In the genomic region with DNA sequence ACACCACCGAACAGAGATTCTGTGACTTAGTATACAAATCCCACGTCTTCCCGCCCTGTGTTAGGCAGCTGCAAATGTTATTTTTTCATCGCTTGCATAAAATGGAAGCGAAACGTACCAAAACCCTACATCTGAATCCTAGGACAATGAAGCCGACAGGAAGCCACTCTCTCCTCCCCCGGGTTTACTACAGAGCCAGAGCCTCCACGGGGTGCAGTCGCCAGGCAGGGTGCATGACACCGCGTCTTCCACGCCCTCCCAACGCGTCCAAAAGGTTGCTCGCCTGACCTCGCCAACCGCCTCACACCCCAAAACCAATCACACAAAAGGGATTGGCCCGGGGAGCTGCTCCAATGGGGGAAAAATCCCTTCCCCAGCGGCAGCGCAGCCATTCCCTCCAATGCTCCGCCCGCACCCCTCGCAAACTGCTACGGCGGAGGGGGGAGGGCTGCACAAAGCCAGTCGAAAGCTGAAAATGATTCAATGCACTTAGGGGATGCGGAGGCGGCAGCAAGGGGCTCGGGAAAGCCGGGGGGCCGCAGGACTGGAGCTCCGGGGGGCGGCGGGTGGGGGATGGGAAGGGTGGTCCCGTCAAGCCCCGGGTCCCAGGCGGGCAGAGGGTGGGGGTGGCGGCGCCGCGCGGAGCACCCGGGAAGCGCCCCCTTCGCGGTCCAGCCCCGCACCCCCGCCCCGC, we compare ENCODE assay signal across 1 cellular context.
TF ChIP-seq lines count a peak whose summit lies in the region.

No MANE protein-coding gene starts in this region.

TF ChIP-seq in K562, 482 proteins besides CTCF, POLR2A, EP300 and RAD21 (continued from another document and continues in another):
- TF ChIP-seq, protein P1, sequence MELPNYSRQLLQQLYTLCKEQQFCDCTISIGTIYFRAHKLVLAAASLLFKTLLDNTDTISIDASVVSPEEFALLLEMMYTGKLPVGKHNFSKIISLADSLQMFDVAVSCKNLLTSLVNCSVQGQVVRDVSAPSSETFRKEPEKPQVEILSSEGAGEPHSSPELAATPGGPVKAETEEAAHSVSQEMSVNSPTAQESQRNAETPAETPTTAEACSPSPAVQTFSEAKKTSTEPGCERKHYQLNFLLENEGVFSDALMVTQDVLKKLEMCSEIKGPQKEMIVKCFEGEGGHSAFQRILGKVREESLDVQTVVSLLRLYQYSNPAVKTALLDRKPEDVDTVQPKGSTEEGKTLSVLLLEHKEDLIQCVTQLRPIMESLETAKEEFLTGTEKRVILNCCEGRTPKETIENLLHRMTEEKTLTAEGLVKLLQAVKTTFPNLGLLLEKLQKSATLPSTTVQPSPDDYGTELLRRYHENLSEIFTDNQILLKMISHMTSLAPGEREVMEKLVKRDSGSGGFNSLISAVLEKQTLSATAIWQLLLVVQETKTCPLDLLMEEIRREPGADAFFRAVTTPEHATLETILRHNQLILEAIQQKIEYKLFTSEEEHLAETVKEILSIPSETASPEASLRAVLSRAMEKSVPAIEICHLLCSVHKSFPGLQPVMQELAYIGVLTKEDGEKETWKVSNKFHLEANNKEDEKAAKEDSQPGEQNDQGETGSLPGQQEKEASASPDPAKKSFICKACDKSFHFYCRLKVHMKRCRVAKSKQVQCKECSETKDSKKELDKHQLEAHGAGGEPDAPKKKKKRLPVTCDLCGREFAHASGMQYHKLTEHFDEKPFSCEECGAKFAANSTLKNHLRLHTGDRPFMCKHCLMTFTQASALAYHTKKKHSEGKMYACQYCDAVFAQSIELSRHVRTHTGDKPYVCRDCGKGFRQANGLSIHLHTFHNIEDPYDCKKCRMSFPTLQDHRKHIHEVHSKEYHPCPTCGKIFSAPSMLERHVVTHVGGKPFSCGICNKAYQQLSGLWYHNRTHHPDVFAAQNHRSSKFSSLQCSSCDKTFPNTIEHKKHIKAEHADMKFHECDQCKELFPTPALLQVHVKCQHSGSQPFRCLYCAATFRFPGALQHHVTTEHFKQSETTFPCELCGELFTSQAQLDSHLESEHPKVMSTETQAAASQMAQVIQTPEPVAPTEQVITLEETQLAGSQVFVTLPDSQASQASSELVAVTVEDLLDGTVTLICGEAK (IDR thresholded peaks at IDR 0.05): no peak; the same call in none of the 2 replicates
- TF ChIP-seq, protein P1 (CRISPR knock-in tag; IDR thresholded peaks at IDR 0.05): no peak
- TF ChIP-seq NFIX (CRISPR knock-in tag; IDR thresholded peaks at IDR 0.05; ENCODE audit: low read depth): no peak
- TF ChIP-seq SMARCB1 (IDR thresholded peaks at IDR 0.05; ENCODE audit: insufficient read length, low read depth): no peak
- TF ChIP-seq XRCC4 (IDR thresholded peaks at IDR 0.05; ENCODE audit: extremely low read depth, insufficient read depth, insufficient read length): no peak
- TF ChIP-seq, protein P2, sequence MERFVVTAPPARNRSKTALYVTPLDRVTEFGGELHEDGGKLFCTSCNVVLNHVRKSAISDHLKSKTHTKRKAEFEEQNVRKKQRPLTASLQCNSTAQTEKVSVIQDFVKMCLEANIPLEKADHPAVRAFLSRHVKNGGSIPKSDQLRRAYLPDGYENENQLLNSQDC (CRISPR knock-in tag; IDR thresholded peaks at IDR 0.05): no peak
- TF ChIP-seq SIX5 (IDR thresholded peaks at IDR 0.05; ENCODE audit: borderline replicate concordance in 1 of 2, insufficient read depth in 1 of 2, low read depth in 1 of 2, low read length in 2 of 2): no peak
- TF ChIP-seq CHCHD3 (CRISPR knock-in tag; IDR thresholded peaks at IDR 0.05): no peak
- no peak for TF ChIP-seq ZKSCAN3 (CRISPR knock-in tag; IDR thresholded peaks at IDR 0.05)
- no peak for TF ChIP-seq GABPA (tag; conservative IDR thresholded peaks at IDR 0.05; ENCODE audit: low read depth)
- no peak for TF ChIP-seq KLF10 (CRISPR knock-in tag; IDR thresholded peaks at IDR 0.05)
- TF ChIP-seq, protein P3, sequence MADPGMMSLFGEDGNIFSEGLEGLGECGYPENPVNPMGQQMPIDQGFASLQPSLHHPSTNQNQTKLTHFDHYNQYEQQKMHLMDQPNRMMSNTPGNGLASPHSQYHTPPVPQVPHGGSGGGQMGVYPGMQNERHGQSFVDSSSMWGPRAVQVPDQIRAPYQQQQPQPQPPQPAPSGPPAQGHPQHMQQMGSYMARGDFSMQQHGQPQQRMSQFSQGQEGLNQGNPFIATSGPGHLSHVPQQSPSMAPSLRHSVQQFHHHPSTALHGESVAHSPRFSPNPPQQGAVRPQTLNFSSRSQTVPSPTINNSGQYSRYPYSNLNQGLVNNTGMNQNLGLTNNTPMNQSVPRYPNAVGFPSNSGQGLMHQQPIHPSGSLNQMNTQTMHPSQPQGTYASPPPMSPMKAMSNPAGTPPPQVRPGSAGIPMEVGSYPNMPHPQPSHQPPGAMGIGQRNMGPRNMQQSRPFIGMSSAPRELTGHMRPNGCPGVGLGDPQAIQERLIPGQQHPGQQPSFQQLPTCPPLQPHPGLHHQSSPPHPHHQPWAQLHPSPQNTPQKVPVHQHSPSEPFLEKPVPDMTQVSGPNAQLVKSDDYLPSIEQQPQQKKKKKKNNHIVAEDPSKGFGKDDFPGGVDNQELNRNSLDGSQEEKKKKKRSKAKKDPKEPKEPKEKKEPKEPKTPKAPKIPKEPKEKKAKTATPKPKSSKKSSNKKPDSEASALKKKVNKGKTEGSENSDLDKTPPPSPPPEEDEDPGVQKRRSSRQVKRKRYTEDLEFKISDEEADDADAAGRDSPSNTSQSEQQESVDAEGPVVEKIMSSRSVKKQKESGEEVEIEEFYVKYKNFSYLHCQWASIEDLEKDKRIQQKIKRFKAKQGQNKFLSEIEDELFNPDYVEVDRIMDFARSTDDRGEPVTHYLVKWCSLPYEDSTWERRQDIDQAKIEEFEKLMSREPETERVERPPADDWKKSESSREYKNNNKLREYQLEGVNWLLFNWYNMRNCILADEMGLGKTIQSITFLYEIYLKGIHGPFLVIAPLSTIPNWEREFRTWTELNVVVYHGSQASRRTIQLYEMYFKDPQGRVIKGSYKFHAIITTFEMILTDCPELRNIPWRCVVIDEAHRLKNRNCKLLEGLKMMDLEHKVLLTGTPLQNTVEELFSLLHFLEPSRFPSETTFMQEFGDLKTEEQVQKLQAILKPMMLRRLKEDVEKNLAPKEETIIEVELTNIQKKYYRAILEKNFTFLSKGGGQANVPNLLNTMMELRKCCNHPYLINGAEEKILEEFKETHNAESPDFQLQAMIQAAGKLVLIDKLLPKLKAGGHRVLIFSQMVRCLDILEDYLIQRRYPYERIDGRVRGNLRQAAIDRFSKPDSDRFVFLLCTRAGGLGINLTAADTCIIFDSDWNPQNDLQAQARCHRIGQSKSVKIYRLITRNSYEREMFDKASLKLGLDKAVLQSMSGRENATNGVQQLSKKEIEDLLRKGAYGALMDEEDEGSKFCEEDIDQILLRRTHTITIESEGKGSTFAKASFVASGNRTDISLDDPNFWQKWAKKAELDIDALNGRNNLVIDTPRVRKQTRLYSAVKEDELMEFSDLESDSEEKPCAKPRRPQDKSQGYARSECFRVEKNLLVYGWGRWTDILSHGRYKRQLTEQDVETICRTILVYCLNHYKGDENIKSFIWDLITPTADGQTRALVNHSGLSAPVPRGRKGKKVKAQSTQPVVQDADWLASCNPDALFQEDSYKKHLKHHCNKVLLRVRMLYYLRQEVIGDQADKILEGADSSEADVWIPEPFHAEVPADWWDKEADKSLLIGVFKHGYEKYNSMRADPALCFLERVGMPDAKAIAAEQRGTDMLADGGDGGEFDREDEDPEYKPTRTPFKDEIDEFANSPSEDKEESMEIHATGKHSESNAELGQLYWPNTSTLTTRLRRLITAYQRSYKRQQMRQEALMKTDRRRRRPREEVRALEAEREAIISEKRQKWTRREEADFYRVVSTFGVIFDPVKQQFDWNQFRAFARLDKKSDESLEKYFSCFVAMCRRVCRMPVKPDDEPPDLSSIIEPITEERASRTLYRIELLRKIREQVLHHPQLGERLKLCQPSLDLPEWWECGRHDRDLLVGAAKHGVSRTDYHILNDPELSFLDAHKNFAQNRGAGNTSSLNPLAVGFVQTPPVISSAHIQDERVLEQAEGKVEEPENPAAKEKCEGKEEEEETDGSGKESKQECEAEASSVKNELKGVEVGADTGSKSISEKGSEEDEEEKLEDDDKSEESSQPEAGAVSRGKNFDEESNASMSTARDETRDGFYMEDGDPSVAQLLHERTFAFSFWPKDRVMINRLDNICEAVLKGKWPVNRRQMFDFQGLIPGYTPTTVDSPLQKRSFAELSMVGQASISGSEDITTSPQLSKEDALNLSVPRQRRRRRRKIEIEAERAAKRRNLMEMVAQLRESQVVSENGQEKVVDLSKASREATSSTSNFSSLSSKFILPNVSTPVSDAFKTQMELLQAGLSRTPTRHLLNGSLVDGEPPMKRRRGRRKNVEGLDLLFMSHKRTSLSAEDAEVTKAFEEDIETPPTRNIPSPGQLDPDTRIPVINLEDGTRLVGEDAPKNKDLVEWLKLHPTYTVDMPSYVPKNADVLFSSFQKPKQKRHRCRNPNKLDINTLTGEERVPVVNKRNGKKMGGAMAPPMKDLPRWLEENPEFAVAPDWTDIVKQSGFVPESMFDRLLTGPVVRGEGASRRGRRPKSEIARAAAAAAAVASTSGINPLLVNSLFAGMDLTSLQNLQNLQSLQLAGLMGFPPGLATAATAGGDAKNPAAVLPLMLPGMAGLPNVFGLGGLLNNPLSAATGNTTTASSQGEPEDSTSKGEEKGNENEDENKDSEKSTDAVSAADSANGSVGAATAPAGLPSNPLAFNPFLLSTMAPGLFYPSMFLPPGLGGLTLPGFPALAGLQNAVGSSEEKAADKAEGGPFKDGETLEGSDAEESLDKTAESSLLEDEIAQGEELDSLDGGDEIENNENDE (IDR thresholded peaks at IDR 0.05; ENCODE audit: low read depth, low read length): no peak
- no peak for TF ChIP-seq ZNF224 (CRISPR knock-in tag; IDR thresholded peaks at IDR 0.05)
- TF ChIP-seq RCOR1 (IDR thresholded peaks at IDR 0.05; ENCODE audit: borderline replicate concordance in 1 of 2, low read depth in 2 of 2, low read length in 2 of 2): 0 out of 4 replicates have a peak, but pooled peaks of 1 of the 2 experiments have one; percentile 13
- TF ChIP-seq SRSF1 (IDR thresholded peaks at IDR 0.05; ENCODE audit: low read depth, low read length): no peak
- TF ChIP-seq LARP7 (IDR thresholded peaks at IDR 0.05): no peak
- no peak for TF ChIP-seq ZSCAN32 (CRISPR knock-in tag; IDR thresholded peaks at IDR 0.05)
- no peak for TF ChIP-seq SRSF7 (optimal IDR thresholded peaks at IDR 0.05; ENCODE audit: low read depth, low read length)
- TF ChIP-seq, protein P4, sequence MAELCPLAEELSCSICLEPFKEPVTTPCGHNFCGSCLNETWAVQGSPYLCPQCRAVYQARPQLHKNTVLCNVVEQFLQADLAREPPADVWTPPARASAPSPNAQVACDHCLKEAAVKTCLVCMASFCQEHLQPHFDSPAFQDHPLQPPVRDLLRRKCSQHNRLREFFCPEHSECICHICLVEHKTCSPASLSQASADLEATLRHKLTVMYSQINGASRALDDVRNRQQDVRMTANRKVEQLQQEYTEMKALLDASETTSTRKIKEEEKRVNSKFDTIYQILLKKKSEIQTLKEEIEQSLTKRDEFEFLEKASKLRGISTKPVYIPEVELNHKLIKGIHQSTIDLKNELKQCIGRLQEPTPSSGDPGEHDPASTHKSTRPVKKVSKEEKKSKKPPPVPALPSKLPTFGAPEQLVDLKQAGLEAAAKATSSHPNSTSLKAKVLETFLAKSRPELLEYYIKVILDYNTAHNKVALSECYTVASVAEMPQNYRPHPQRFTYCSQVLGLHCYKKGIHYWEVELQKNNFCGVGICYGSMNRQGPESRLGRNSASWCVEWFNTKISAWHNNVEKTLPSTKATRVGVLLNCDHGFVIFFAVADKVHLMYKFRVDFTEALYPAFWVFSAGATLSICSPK (IDR thresholded peaks at IDR 0.05; ENCODE audit: borderline replicate concordance): no peak
- no peak for TF ChIP-seq ZNF507 (tag; conservative IDR thresholded peaks at IDR 0.05)
- no peak for TF ChIP-seq HNRNPL (IDR thresholded peaks at IDR 0.05; ENCODE audit: low read depth, low read length)
- no peak for TF ChIP-seq ZNF143 (CRISPR knock-in tag; IDR thresholded peaks at IDR 0.05)
- no peak for TF ChIP-seq ZC3H8 (IDR thresholded peaks at IDR 0.05)
- no peak for TF ChIP-seq KDM5B (IDR thresholded peaks at IDR 0.05; ENCODE audit: insufficient replicate concordance, low read depth, low read length)
- no peak for TF ChIP-seq SMARCA5 (IDR thresholded peaks at IDR 0.05)
- TF ChIP-seq ZC3H4 (CRISPR knock-in tag; IDR thresholded peaks at IDR 0.05; ENCODE audit: borderline replicate concordance): no peak
- TF ChIP-seq, protein P5, sequence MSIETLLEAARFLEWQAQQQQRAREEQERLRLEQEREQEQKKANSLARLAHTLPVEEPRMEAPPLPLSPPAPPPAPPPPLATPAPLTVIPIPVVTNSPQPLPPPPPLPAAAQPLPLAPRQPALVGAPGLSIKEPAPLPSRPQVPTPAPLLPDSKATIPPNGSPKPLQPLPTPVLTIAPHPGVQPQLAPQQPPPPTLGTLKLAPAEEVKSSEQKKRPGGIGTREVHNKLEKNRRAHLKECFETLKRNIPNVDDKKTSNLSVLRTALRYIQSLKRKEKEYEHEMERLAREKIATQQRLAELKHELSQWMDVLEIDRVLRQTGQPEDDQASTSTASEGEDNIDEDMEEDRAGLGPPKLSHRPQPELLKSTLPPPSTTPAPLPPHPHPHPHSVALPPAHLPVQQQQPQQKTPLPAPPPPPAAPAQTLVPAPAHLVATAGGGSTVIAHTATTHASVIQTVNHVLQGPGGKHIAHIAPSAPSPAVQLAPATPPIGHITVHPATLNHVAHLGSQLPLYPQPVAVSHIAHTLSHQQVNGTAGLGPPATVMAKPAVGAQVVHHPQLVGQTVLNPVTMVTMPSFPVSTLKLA (conservative IDR thresholded peaks at IDR 0.05): peak; percentile 55 to 70
- TF ChIP-seq CEBPG (CRISPR knock-in tag; IDR thresholded peaks at IDR 0.05): no peak
- no peak for TF ChIP-seq CEBPG (tag; conservative IDR thresholded peaks at IDR 0.05 in 1 of 2, IDR thresholded peaks at IDR 0.05 in 1 of 2)
- 0 out of 2 replicates have a peak, but pooled peaks have one; percentile 30 for TF ChIP-seq ZEB2 (IDR thresholded peaks at IDR 0.05)
- no peak for TF ChIP-seq ZNF584 (CRISPR knock-in tag; IDR thresholded peaks at IDR 0.05; ENCODE audit: low read depth)
